2 cellular contexts compared by ENCODE assay signal in the genomic region with DNA sequence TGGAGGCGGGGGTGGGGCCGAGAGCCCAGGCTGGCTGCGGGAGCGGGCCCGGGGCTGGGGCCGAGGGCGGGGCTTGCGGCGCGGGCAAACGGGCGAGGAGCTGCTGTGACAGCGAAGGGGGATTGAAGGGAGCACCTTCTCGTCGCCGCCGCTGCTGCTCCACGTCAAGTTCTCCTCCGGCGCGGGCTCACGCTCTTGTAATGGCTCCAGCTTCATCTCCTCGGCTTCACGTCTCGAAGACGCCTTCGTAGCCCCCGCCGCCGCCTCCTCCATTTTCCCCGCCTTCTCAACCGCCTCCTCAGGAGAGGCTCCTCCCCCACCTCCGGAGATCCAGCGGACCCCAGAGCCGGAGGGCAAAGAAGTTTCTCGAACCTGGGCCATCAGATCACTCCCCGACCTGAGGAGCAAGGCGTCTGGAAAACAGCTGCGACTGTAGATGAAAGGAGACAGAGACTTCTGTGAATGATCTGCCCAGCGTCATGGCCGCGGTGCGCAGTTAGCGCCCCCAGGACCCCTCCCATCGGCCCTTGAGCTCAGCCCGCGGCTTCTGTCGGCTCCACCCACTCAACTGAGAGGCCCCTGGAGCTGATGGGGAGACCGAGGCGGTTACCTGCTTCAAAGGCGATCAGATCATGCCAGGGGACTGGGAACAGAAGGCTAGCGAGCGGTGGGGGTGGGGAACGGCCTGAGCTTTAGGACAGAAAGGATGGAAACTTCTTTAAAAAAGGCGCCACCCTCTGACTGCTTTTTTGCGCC.
TF ChIP-seq lines count a peak whose summit lies in the region.

No MANE protein-coding gene starts in this region.

TF ChIP-seq in liver, 16 proteins besides CTCF, POLR2A, EP300 and RAD21:
- TF ChIP-seq, protein P1, sequence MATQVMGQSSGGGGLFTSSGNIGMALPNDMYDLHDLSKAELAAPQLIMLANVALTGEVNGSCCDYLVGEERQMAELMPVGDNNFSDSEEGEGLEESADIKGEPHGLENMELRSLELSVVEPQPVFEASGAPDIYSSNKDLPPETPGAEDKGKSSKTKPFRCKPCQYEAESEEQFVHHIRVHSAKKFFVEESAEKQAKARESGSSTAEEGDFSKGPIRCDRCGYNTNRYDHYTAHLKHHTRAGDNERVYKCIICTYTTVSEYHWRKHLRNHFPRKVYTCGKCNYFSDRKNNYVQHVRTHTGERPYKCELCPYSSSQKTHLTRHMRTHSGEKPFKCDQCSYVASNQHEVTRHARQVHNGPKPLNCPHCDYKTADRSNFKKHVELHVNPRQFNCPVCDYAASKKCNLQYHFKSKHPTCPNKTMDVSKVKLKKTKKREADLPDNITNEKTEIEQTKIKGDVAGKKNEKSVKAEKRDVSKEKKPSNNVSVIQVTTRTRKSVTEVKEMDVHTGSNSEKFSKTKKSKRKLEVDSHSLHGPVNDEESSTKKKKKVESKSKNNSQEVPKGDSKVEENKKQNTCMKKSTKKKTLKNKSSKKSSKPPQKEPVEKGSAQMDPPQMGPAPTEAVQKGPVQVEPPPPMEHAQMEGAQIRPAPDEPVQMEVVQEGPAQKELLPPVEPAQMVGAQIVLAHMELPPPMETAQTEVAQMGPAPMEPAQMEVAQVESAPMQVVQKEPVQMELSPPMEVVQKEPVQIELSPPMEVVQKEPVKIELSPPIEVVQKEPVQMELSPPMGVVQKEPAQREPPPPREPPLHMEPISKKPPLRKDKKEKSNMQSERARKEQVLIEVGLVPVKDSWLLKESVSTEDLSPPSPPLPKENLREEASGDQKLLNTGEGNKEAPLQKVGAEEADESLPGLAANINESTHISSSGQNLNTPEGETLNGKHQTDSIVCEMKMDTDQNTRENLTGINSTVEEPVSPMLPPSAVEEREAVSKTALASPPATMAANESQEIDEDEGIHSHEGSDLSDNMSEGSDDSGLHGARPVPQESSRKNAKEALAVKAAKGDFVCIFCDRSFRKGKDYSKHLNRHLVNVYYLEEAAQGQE (IDR thresholded peaks at IDR 0.05), result no peak
- TF ChIP-seq HNF4A (conservative IDR thresholded peaks at IDR 0.05) (no peak), HNF4G (IDR thresholded peaks at IDR 0.05) (no peak), GABPA (IDR thresholded peaks at IDR 0.05 in 1 of 2, conservative IDR thresholded peaks at IDR 0.05 in 1 of 2) (no peak)

TF ChIP-seq in HepG2, 621 proteins besides CTCF, POLR2A, EP300 and RAD21:
- TF ChIP-seq ZFP82 (CRISPR knock-in tag; IDR thresholded peaks at IDR 0.05; ENCODE audit: borderline replicate concordance), result no peak
- TF ChIP-seq ZNF446 (CRISPR knock-in tag; IDR thresholded peaks at IDR 0.05), result no peak
- no peak for TF ChIP-seq ZNF703 (CRISPR knock-in tag; IDR thresholded peaks at IDR 0.05; ENCODE audit: borderline replicate concordance)
- TF ChIP-seq KDM3A (CRISPR knock-in tag; IDR thresholded peaks at IDR 0.05; ENCODE audit: low read depth), result no peak
- no peak for TF ChIP-seq FOXA3 (CRISPR knock-in tag; IDR thresholded peaks at IDR 0.05)
- TF ChIP-seq ZFP1 (CRISPR knock-in tag; IDR thresholded peaks at IDR 0.05), result no peak
- TF ChIP-seq HNF1A (IDR thresholded peaks at IDR 0.05; ENCODE audit: low read depth), result no peak
- TF ChIP-seq HNF1A (CRISPR knock-in tag; IDR thresholded peaks at IDR 0.05; ENCODE audit: borderline replicate concordance), result no peak
- TF ChIP-seq GMEB2 (CRISPR knock-in tag; IDR thresholded peaks at IDR 0.05; ENCODE audit: low read depth), result no peak
- TF ChIP-seq ZNF160 (CRISPR knock-in tag; IDR thresholded peaks at IDR 0.05), result no peak
- TF ChIP-seq SAFB2 (CRISPR knock-in tag; IDR thresholded peaks at IDR 0.05; ENCODE audit: borderline replicate concordance, low read depth), result no peak
- no peak for TF ChIP-seq ZFP90 (CRISPR knock-in tag; IDR thresholded peaks at IDR 0.05; ENCODE audit: borderline replicate concordance)
- no peak for TF ChIP-seq ZNF142 (CRISPR knock-in tag; IDR thresholded peaks at IDR 0.05)
